In genomic region chr1:244090645-244091044, GRCh38 we compare ENCODE assay signal across 26 cellular contexts.
"Had no signal": no experiment of that assay in that cellular context is flagged by ENCODE, and none has a peak within 500 bp of the region (broad histone marks: within the 10 kb centered on the region; RNA-seq: fewer than 3 reads in every experiment).

No MANE protein-coding gene starts in this region.

- FAIRE-seq: endometrium, kidney, pancreas had no signal

- DNase-seq: cortex of kidney; effector memory CD8-positive, alpha-beta T cell; erythroblast; foreskin fibroblast; heart left ventricle; kidney; left ventricle myocardium inferior; lower lobe of right lung; natural killer cell; pancreas; stimulated activated CD4-positive, alpha-beta T cell treated with anti-CD3 and anti-CD28 coated beads, Interleukin-12 subunit alpha, Interleukin-12 subunit beta, amount 100 ng/mL, for 4 hours; stimulated activated CD4-positive, alpha-beta T cell treated with anti-CD3 and anti-CD28 coated beads, Interleukin-1b, Interleukin-23, amount 100 ng/mL, for 48 hours; stimulated activated CD4-positive, alpha-beta T cell treated with anti-CD3 and anti-CD28 coated beads, Interleukin-4, amount 100 ng/mL, for 1 hour; stimulated activated CD8-positive, alpha-beta memory T cell treated with anti-CD3 and anti-CD28 coated beads, Interleukin-4, amount 100 ng/mL, for 48 hours; stimulated activated naive CD4-positive, alpha-beta T cell; stimulated activated naive CD8-positive, alpha-beta T cell treated with anti-CD3 and anti-CD28 coated beads, Interleukin-15, amount 100 ng/mL, for 72 hours; transverse colon; upper lobe of right lung had no signal

- H3K4me1 ChIP-seq: gastroesophageal sphincter, heart left ventricle, left ventricle myocardium inferior, lower lobe of right lung, suprapubic skin, upper lobe of right lung, vagina had no signal

- H3K4me3 ChIP-seq: gastroesophageal sphincter, heart left ventricle, hepatocyte, left ventricle myocardium inferior, lower lobe of right lung, pancreas, smooth muscle cell, suprapubic skin, transverse colon, upper lobe of right lung, vagina had no signal

- H3K79me2 ChIP-seq: hepatocyte had no signal

- H3K27ac ChIP-seq: gastroesophageal sphincter, heart left ventricle, left ventricle myocardium inferior, lower lobe of right lung, neutrophil, suprapubic skin, transverse colon, upper lobe of right lung, vagina had no signal

- ATAC-seq: effector memory CD8-positive, alpha-beta T cell; gastroesophageal sphincter; heart left ventricle; natural killer cell; pancreas; sciatic nerve; stimulated activated naive CD8-positive, alpha-beta T cell treated with anti-CD3 and anti-CD28 coated beads, Interleukin-15, amount 100 ng/mL, for 72 hours; upper lobe of right lung had no signal

- H3K36me3 ChIP-seq: gastroesophageal sphincter, heart left ventricle, left ventricle myocardium inferior, lower lobe of right lung, neutrophil, pancreas, suprapubic skin, transverse colon, upper lobe of right lung, vagina had no signal

- H2AFZ ChIP-seq: hepatocyte had no signal

- H3K27me3 ChIP-seq: gastroesophageal sphincter, hepatocyte, neutrophil, pancreas, suprapubic skin, transverse colon, upper lobe of right lung, vagina had no signal

- H3K9me3 ChIP-seq: lower lobe of right lung, neutrophil, pancreas, suprapubic skin, transverse colon, vagina had no signal

- H3K4me2 ChIP-seq: smooth muscle cell had no signal
